In the genomic region with DNA sequence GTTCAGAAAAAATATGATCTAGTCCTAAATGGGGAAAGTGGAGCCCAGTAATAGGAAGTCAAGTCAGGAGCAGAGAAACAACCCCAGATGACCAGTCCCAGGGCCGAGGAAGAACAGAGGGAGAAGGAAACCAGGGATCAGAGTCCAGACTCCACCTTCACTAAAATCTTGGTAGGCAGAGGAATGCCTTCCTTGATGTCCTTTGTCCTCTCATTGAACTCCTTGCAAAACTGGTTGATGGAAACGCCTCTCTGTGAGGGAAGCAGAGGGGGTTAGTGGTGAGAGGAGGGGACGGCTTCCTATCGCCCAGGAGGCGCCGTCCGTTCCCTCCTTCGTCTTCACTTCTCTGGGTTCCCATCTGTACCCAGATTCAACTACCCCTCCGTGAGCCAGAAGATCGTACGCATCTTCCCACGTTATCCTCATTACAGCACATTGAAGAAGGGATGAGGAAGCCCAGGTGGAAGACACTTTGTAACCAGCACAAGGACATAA, we compare ENCODE assay signal across 9 cellular contexts. TPM values are rescaled to one million over a fixed set of nuclear protein-coding genes. Genes with fewer than 3 reads are reported as not detected.
DNase-seq lines count a peak whose midpoint lies in the region; ATAC-seq, FAIRE-seq and TF ChIP-seq lines count a peak whose summit lies in the region.
"Had no signal": no experiment of that assay in that cellular context is flagged by ENCODE, and none has a peak within 500 bp of the region (broad histone marks: within the 10 kb centered on the region; RNA-seq: fewer than 3 reads in every experiment).

No MANE protein-coding gene starts in this region.

- no peak for TF ChIP-seq CTCF in VCaP (conservative IDR thresholded peaks at IDR 0.05)

- H3K27ac ChIP-seq in VCaP (peak overlapping the region; percentile 94), right cardiac atrium (ENCODE audit: low read length) (no peak overlapping the region), small intestine (ENCODE audit: low read depth in 1 of 2, low read length in 1 of 2) (peak overlapping the region; percentile 62 to 83)

- no peaks in the 10 kb centered on the region for H3K9me3 ChIP-seq in right cardiac atrium (ENCODE audit: control insufficient read depth, low read length)
- no peaks in the 10 kb centered on the region for H3K9me3 ChIP-seq in small intestine (ENCODE audit: control insufficient read depth, low read depth)

- intact Hi-C loops in right cardiac atrium (cut with DNase I): loop anchor here in 1 of 4 donors (10.0 kb wide), 1 partner anchor 247 kb away; no protein-coding TSS in a partner anchor

- H3K27me3 ChIP-seq in H7 (ENCODE audit: control insufficient read depth, insufficient read depth, low read length) (no peaks in the 10 kb centered on the region), right cardiac atrium (ENCODE audit: control insufficient read depth, insufficient read depth) (no peaks in the 10 kb centered on the region), small intestine (ENCODE audit: control insufficient read depth in 2 of 2, insufficient read depth in 2 of 2, low read length in 2 of 2) (no peaks in the 10 kb centered on the region)

- FAIRE-seq in small intestine (lab: Jason Lieb, UNC): no peak

- WGBS in right cardiac atrium: 8% methylated on average over 12 of the region's 12 CpGs
- 1 to 4% (median 3%) methylated on average over 12 of the region's 12 CpGs for WGBS in small intestine, 3 donors

- no peak for ATAC-seq in right cardiac atrium

- H3K36me3 ChIP-seq in H7 (replicated peaks; ENCODE audit: control insufficient read depth, insufficient read depth, low read length) (peaks cover 15% of the 10 kb centered on the region), small intestine (ENCODE audit: control insufficient read depth in 2 of 2, insufficient read depth in 2 of 2, low read length in 2 of 2) (peaks cover 0 to 10% of the 10 kb centered on the region in 2 donors)

- DNase-seq in H7 (peak; percentile 59), right cardiac atrium (no peak), small intestine (peak; percentile 70), SIG-M5 (lab: John Stamatoyannopoulos, UW) (no peak), activated gamma-delta T cell treated with Interleukin-2 at 50 U/mL for 16 hours (no peak), NK-92 (lab: John Stamatoyannopoulos, UW; ENCODE audit: unreplicated experiment) (no peak)
- no peak for DNase-seq in stimulated activated CD4-positive, alpha-beta T cell treated with anti-CD3 and anti-CD28 coated beads, Interleukin-12 subunit alpha, Interleukin-12 subunit beta, amount 100 ng/mL, for 4 hours

- peak overlapping the region; percentile 69 for H3K4me3 ChIP-seq in H7 (ENCODE audit: insufficient read depth, low read depth, low read length)
- H3K4me3 ChIP-seq in right cardiac atrium (ENCODE audit: low read length): peak overlapping the region; percentile 86
- H3K4me3 ChIP-seq in small intestine (ENCODE audit: low read depth in 1 of 2, low read length in 2 of 2): peak overlapping the region; percentile 54 to 96

- no peaks in the 10 kb centered on the region for H3K4me1 ChIP-seq in right cardiac atrium (ENCODE audit: control insufficient read depth, insufficient read depth, low read length)
- H3K4me1 ChIP-seq in small intestine (ENCODE audit: control insufficient read depth in 2 of 2, insufficient read depth in 1 of 2, low read depth in 1 of 2, low read length in 1 of 2): peaks cover 0 to 5% of the 10 kb centered on the region in 2 donors

RNA-seq across cellular contexts. Expression of a gene that starts 0.6 kb away (rescaled TPM):
- 148 and 174 TPM in 2 replicates for total RNA-seq in H7 (2014; rRNA removed; shearing (Covaris generic))
- total RNA-seq in right cardiac atrium: 10 to 100 TPM; 47.5 to 53.0 (median 50.1) TPM
- polyA plus RNA-seq in right cardiac atrium: 62.6 TPM
- polyA plus RNA-seq in small intestine: 100 to 1,000 TPM in 1 of 3 donors, 10 to 100 TPM in 2; 57.0 to 118 (median 57.6) TPM

RNA-seq across cellular contexts. Expression of a gene that starts 17.2 kb away (rescaled TPM):
- 0.04 TPM in 1 of 2 replicates, not detected in the other for total RNA-seq in H7 (2014; rRNA removed; shearing (Covaris generic))
- total RNA-seq in right cardiac atrium: under 1 TPM; 0.09 to 0.84 (median 0.14) TPM
- polyA plus RNA-seq in right cardiac atrium: 0.84 TPM
- under 1 TPM in 1 of 3 donors, not detected in 2; 0.10 TPM for polyA plus RNA-seq in small intestine
- total RNA-seq: LHCN-M2 had no signal

RNA-seq across cellular contexts. Expression of a gene that starts 28.6 kb away (rescaled TPM):
- total RNA-seq in H7 (2014; rRNA removed; shearing (Covaris generic)): 8.1 and 9.5 TPM in 2 replicates
- 10 to 100 TPM in 3 of 4 donors, 1 to 10 TPM in 1; 9.9 to 14.2 (median 12.8) TPM for total RNA-seq in right cardiac atrium
- polyA plus RNA-seq in right cardiac atrium (12.8 TPM), small intestine (1 to 10 TPM; 3.1 to 4.7 (median 4.6) TPM)

RNA-seq across cellular contexts. Expression of a gene that starts 42.2 kb away (rescaled TPM):
- total RNA-seq in H7 (2014; rRNA removed; shearing (Covaris generic)): 146 and 156 TPM in 2 replicates
- total RNA-seq in right cardiac atrium: 10 to 100 TPM in 3 of 4 donors, 1 to 10 TPM in 1; 9.5 to 16.2 (median 14.7) TPM
- 10.5 TPM for polyA plus RNA-seq in right cardiac atrium
- polyA plus RNA-seq in small intestine: 10 to 100 TPM; 33.2 to 67.7 (median 41.6) TPM

Comparison
In these comparisons a context has a peak if more than half of its experiments do, and no peak if none do; other contexts are left out.
1. DNase-seq: peak in H7 (single experiment) and small intestine (single experiment); none in right cardiac atrium (0 of 3), SIG-M5 (single experiment), activated gamma-delta T cell treated with Interleukin-2 at 50 U/mL for 16 hours (single experiment), stimulated activated CD4-positive, alpha-beta T cell treated with anti-CD3 and anti-CD28 coated beads, Interleukin-12 subunit alpha, Interleukin-12 subunit beta, amount 100 ng/mL, for 4 hours (single experiment) and NK-92 (single experiment).
2. Peak in every context shown above with its lines, with median percentiles within 50 percentile points of each other: H3K4me3 ChIP-seq.